9 cellular contexts compared by ENCODE assay signal in genomic region chr15:77870195-77871065, GRCh38.
DNase-seq lines count a peak whose midpoint lies in the region; ATAC-seq and TF ChIP-seq lines count a peak whose summit lies in the region.
"Had no signal": no experiment of that assay in that cellular context is flagged by ENCODE, and none has a peak within 500 bp of the region (broad histone marks: within the 10 kb centered on the region; RNA-seq: fewer than 3 reads in every experiment).

No MANE protein-coding gene starts in this region.

- no peaks in the 10 kb centered on the region for H3K36me3 Mint-ChIP-seq in activated naive CD4-positive, alpha-beta T cell treated with anti-CD3 and anti-CD28 coated beads, Interleukin-2, amount 50 U/mL, for 72 hours

- H3K36me3 ChIP-seq in PC-9 (ENCODE audit: low read depth) (no peaks in the 10 kb centered on the region), psoas muscle (ENCODE audit: insufficient read depth in 1 of 2, low read depth in 1 of 2) (no peaks in the 10 kb centered on the region)

- no peaks in the 10 kb centered on the region for H3K9me3 Mint-ChIP-seq in activated naive CD4-positive, alpha-beta T cell treated with anti-CD3 and anti-CD28 coated beads, Interleukin-2, amount 50 U/mL, for 72 hours
- H3K9me3 Mint-ChIP-seq: stimulated activated naive CD8-positive, alpha-beta T cell treated with anti-CD3 and anti-CD28 coated beads, Interleukin-15, Interleukin-2, amounts not matched to agents 100 ng/mL and 50 ng/mL, for 24 hours had no signal

- H3K27ac Mint-ChIP-seq in activated naive CD4-positive, alpha-beta T cell treated with anti-CD3 and anti-CD28 coated beads, Interleukin-2, amount 50 U/mL, for 72 hours: no peak overlapping the region
- H3K27ac Mint-ChIP-seq: stimulated activated naive CD8-positive, alpha-beta T cell treated with anti-CD3 and anti-CD28 coated beads, Interleukin-15, Interleukin-2, amounts not matched to agents 100 ng/mL and 50 ng/mL, for 24 hours had no signal

- no peaks in the 10 kb centered on the region for H3K9me2 ChIP-seq in PC-9 (ENCODE audit: insufficient read depth)

- H3K27me3 ChIP-seq in PC-9 (ENCODE audit: insufficient read depth, low read depth): peaks cover 7% of the 10 kb centered on the region; the same call in 1 of the 2 replicates
- H3K27me3 ChIP-seq in psoas muscle (ENCODE audit: insufficient read depth in 3 of 3, low read length in 2 of 3): no peaks in the 10 kb centered on the region

- H3K27ac ChIP-seq in PC-9: no peak overlapping the region
- no peak overlapping the region for H3K27ac ChIP-seq in psoas muscle

- H3K4me2 ChIP-seq in PC-9: no peak overlapping the region

- no peak overlapping the region for H2AFZ ChIP-seq in PC-9

- H3K4me3 ChIP-seq in PC-9 (no peak overlapping the region), psoas muscle (no peak overlapping the region)

- POLR2A ChIA-PET in PC-9 (lab: Charles Lee; ENCODE audit: unreplicated experiment): no interaction called here

- ATAC-seq in HG02885 (IDR thresholded peaks at IDR 0.05; ENCODE audit: poor library complexity, unreplicated experiment) (peak; percentile 58), left cardiac atrium (peak; percentile 63 to 72), psoas muscle (peak; percentile 82 to 90 (median 83)), GM19328 (IDR thresholded peaks at IDR 0.05; ENCODE audit: unreplicated experiment) (no peak), HG02884 (IDR thresholded peaks at IDR 0.05; ENCODE audit: unreplicated experiment) (no peak)
- ATAC-seq in activated naive CD4-positive, alpha-beta T cell treated with anti-CD3 and anti-CD28 coated beads, Interleukin-2, amount 50 U/mL, for 72 hours: peak; percentile 61 to 67

- peak; percentile 69 for DNase-seq in EH (ENCODE audit: low read depth)
- DNase-seq in PC-9: peak; percentile 45 to 79
- DNase-seq in activated naive CD4-positive, alpha-beta T cell treated with anti-CD3 and anti-CD28 coated beads, Interleukin-2, amount 50 U/mL, for 72 hours (ENCODE audit: low spot score in 2 of 2): peak in 1 of 2 donors; percentile 59
- DNase-seq in left cardiac atrium: peak; percentile 62
- peak; percentile 65 to 75 for DNase-seq in psoas muscle

- intact Hi-C loops in PC-9 (cut with micrococcal nuclease; ENCODE audit: unreplicated experiment) (no loop called here), left cardiac atrium (cut with DNase I) (no loop called here), psoas muscle (cut with DNase I) (no loop called here)

- H3F3A ChIP-seq in PC-9 (ENCODE audit: insufficient read depth, low read depth): 0 out of 2 replicates have a peak, but pooled peaks cover 3% of the 10 kb centered on the region

- CTCF ChIA-PET in PC-9 (lab: Charles Lee): no interaction called here

- H3K79me2 ChIP-seq in PC-9 (ENCODE audit: low read depth): no peaks in the 10 kb centered on the region

- WGBS in psoas muscle, 3 donors: 27 to 29% (median 28%) methylated on average over 21 of the region's 21 CpGs

- H3K4me1 ChIP-seq in PC-9 (replicated peaks; ENCODE audit: insufficient read depth) (peaks cover 2% of the 10 kb centered on the region; the same call in 1 of the 2 replicates), psoas muscle (no peaks in the 10 kb centered on the region)

- H4K20me1 ChIP-seq in PC-9 (ENCODE audit: insufficient read depth): no peaks in the 10 kb centered on the region

- no TSS peak for BruUV-seq in PC-9 (replicated peaks; lab: Mats Ljungman, UMichigan)

- TF ChIP-seq CTCF in PC-9 (conservative IDR thresholded peaks at IDR 0.05) (peak; percentile 81), psoas muscle (IDR thresholded peaks at IDR 0.05) (peak; percentile 84)

- no peaks in the 10 kb centered on the region for H3K9me3 ChIP-seq in PC-9 (ENCODE audit: insufficient read depth, low read depth)
- H3K9me3 ChIP-seq in psoas muscle: no peaks in the 10 kb centered on the region

Comparison
In these comparisons a context has a peak if more than half of its experiments do, and no peak if none do; other contexts are left out.
1. ATAC-seq: peak in HG02885 (single experiment), activated naive CD4-positive, alpha-beta T cell treated with anti-CD3 and anti-CD28 coated beads, Interleukin-2, amount 50 U/mL, for 72 hours (2 of 2), left cardiac atrium (2 of 2) and psoas muscle (4 of 4); none in GM19328 (single experiment) and HG02884 (single experiment).